In genomic region chr14:40058916-40059897, GRCh38 we compare ENCODE assay signal across 31 cellular contexts.
DNase-seq lines count a peak whose midpoint lies in the region; FAIRE-seq and TF ChIP-seq lines count a peak whose summit lies in the region.
"Had no signal": no experiment of that assay in that cellular context is flagged by ENCODE, and none has a peak within 500 bp of the region (broad histone marks: within the 10 kb centered on the region; RNA-seq: fewer than 3 reads in every experiment).

No MANE protein-coding gene starts in this region.

- BruUV-seq in MCF 10A (replicated peaks; lab: Mats Ljungman, UMichigan) (no TSS peak), mammary epithelial cell (replicated peaks; lab: Mats Ljungman, UMichigan) (no TSS peak)

- no peak overlapping the region for H4K8ac ChIP-seq in mesendoderm (ENCODE audit: low read depth, low read length)

- H3K18ac ChIP-seq in mesendoderm (ENCODE audit: low read length): no peak overlapping the region

- intact Hi-C loops in MCF 10A (cut with micrococcal nuclease): no loop called here
- intact Hi-C loops in mammary epithelial cell (cut with micrococcal nuclease): no loop called here
- intact Hi-C loops in testis (cut with DNase I; ENCODE audit: low total_unique reads): no loop called here

- CTCF ChIA-PET in MCF 10A (lab: Yijun Ruan, JAX): no interaction called here
- CTCF ChIA-PET in mammary epithelial cell (lab: Charles Lee; ENCODE audit: low non-redundant PET): no interaction called here

- WGBS in mammary epithelial cell (ENCODE audit: low coverage, missing lambda C conversion rate): 31% methylated on average over 8 of the region's 8 CpGs
- 100% methylated on average over 1 of the region's 8 CpGs for WGBS in mesendoderm (ENCODE audit: extremely low coverage, insufficient coverage, low lambda C conversion rate)
- 55% methylated on average over 8 of the region's 8 CpGs for WGBS in testis, 2 donors

- TF ChIP-seq CTCF in MCF 10A (IDR thresholded peaks at IDR 0.05; ENCODE audit: unreplicated experiment) (no peak), mammary epithelial cell (conservative IDR thresholded peaks at IDR 0.05 in 1 of 2, IDR thresholded peaks at IDR 0.05 in 1 of 2; ENCODE audit: extremely low read depth in 1 of 2, insufficient read depth in 1 of 2, low read depth in 1 of 2, low read length in 2 of 2) (no peak), testis (IDR thresholded peaks at IDR 0.05) (no peak)

- peaks cover 5% of the 10 kb centered on the region for H3K4me1 Mint-ChIP-seq in MCF 10A (ENCODE audit: insufficient read depth, unreplicated experiment)
- H3K4me1 Mint-ChIP-seq: activated naive CD8-positive, alpha-beta T cell treated with anti-CD3 and anti-CD28 coated beads, Interleukin-2, amount 50 U/mL, for 24 hours; neural progenitor cell had no signal

- no peak overlapping the region for H3K4ac ChIP-seq in mesendoderm (ENCODE audit: low read depth, low read length)

- H2BK5ac ChIP-seq in mesendoderm (ENCODE audit: low read length): no peak overlapping the region

- DNase-seq in MCF 10A (ENCODE audit: unreplicated experiment) (peak; percentile 13), mammary epithelial cell (no peak), mesendoderm (peak; percentile 13), NCI-H345 (lab: John Stamatoyannopoulos, UW) (no peak), HUDEP-2 (lab: John Stamatoyannopoulos, UW; ENCODE audit: unreplicated experiment in 76 of 76) (no peak), testis (no peak)
- DNase-seq in activated CD4-positive, alpha-beta T cell treated with anti-CD3 and anti-CD28 coated beads, Interleukin-2, amount 50 U/mL, for 1 hour: no peak
- DNase-seq: 8988T; activated CD4-positive, alpha-beta memory T cell treated with anti-CD3 and anti-CD28 coated beads for 36 hours; activated naive CD4-positive, alpha-beta T cell; activated naive CD8-positive, alpha-beta T cell treated with anti-CD3 and anti-CD28 coated beads, Interleukin-2, amount 50 U/mL, for 24 hours; Calu3; DMS79 treated with DMSO at 0.1 percent for 48 hours; effector memory CD4-positive, alpha-beta T cell; GOT3; head of caudate nucleus; kidney; NCI-H1694; NCI-H510A; pancreas; stimulated activated CD4-positive, alpha-beta T cell treated with anti-CD3 and anti-CD28 coated beads, Interleukin-1b, Interleukin-23, amount 100 ng/mL, for 48 hours; stimulated activated naive CD4-positive, alpha-beta T cell treated with Interleukin-2 at 50 U/mL for 16 hours; upper lobe of right lung had no signal

- H4K5ac ChIP-seq in mesendoderm (ENCODE audit: low read length): no peak overlapping the region

- no peaks in the 10 kb centered on the region for H3K4me1 ChIP-seq in mammary epithelial cell (ENCODE audit: insufficient read depth, low read length)
- no peaks in the 10 kb centered on the region for H3K4me1 ChIP-seq in mesendoderm (ENCODE audit: control insufficient read depth, low read depth, low read length)
- H3K4me1 ChIP-seq in testis: no peaks in the 10 kb centered on the region
- H3K4me1 ChIP-seq: neural progenitor cell, pancreas, suprapubic skin, upper lobe of right lung had no signal

- no peak for TF ChIP-seq POLR2A in testis (IDR thresholded peaks at IDR 0.05)

- H3K79me2 ChIP-seq in mammary epithelial cell (ENCODE audit: insufficient read depth, low read length) (no peaks in the 10 kb centered on the region), mesendoderm (ENCODE audit: control insufficient read depth, insufficient read depth, low read length) (no peaks in the 10 kb centered on the region)

- H3K27me3 Mint-ChIP-seq in MCF 10A (ENCODE audit: insufficient read depth, unreplicated experiment): no peaks in the 10 kb centered on the region
- H3K27me3 Mint-ChIP-seq: activated CD4-positive, alpha-beta memory T cell treated with anti-CD3 and anti-CD28 coated beads for 36 hours; activated naive CD8-positive, alpha-beta T cell treated with anti-CD3 and anti-CD28 coated beads, Interleukin-2, amount 50 U/mL, for 24 hours had no signal

- no peaks in the 10 kb centered on the region for H3K36me3 ChIP-seq in mammary epithelial cell (ENCODE audit: insufficient read depth, low read length)
- H3K36me3 ChIP-seq in mesendoderm (ENCODE audit: control insufficient read depth, insufficient read depth, low read length): no peaks in the 10 kb centered on the region
- H3K36me3 ChIP-seq in testis (ENCODE audit: low read depth, missing control alignments): no peaks in the 10 kb centered on the region
- H3K36me3 ChIP-seq: cardiac muscle cell, neural progenitor cell, pancreas, suprapubic skin, upper lobe of right lung had no signal

- H3K79me1 ChIP-seq in mesendoderm (ENCODE audit: low read length): no peaks in the 10 kb centered on the region

- FAIRE-seq in endometrium (lab: Jason Lieb, UNC): peak; percentile 96
- FAIRE-seq: astrocyte, GM19239 had no signal

- H4K20me1 ChIP-seq in mammary epithelial cell (ENCODE audit: insufficient read depth, low read length): no peaks in the 10 kb centered on the region

- in situ Hi-C loops in mammary epithelial cell (cut with MboI; ENCODE audit: low sequenced_read_pairs in 2 of 2): no loop called here

- H3K9me3 Mint-ChIP-seq in MCF 10A (ENCODE audit: unreplicated experiment): peaks cover 12% of the 10 kb centered on the region
- H3K9me3 Mint-ChIP-seq: neural progenitor cell had no signal

- no peak overlapping the region for H2AK5ac ChIP-seq in mesendoderm (ENCODE audit: low read length)

- H3K9ac ChIP-seq in mammary epithelial cell (ENCODE audit: insufficient read depth, low read length) (no peak overlapping the region), mesendoderm (ENCODE audit: low read length) (no peak overlapping the region)
- H3K9ac ChIP-seq: neural progenitor cell had no signal

- H3K23ac ChIP-seq in mesendoderm (ENCODE audit: low read length): no peak overlapping the region

- H2BK15ac ChIP-seq in mesendoderm (replicated peaks; ENCODE audit: low read depth): no peak overlapping the region

- H3K4me2 ChIP-seq in mammary epithelial cell (ENCODE audit: insufficient read depth, low read depth, low read length) (no peak overlapping the region), mesendoderm (ENCODE audit: low read length) (no peak overlapping the region)
- H3K4me2 ChIP-seq: neural progenitor cell had no signal

- H3K9me3 ChIP-seq in mammary epithelial cell (replicated peaks; ENCODE audit: insufficient read depth, low read length): peaks cover 10% of the 10 kb centered on the region
- no peaks in the 10 kb centered on the region for H3K9me3 ChIP-seq in testis
- H3K9me3 ChIP-seq: pancreas, suprapubic skin, upper lobe of right lung had no signal

- H3K27ac ChIP-seq in mammary epithelial cell (ENCODE audit: insufficient read depth, low read depth, low read length) (no peak overlapping the region), mesendoderm (ENCODE audit: low read depth, low read length) (no peak overlapping the region), testis (no peak overlapping the region)
- H3K27ac ChIP-seq: C4-2B, cardiac muscle cell, neural progenitor cell, pancreas, suprapubic skin, upper lobe of right lung had no signal

- H3K56ac ChIP-seq in mesendoderm (ENCODE audit: low read length): no peak overlapping the region

- POLR2A ChIA-PET in MCF 10A (lab: Yijun Ruan, JAX): interaction anchor here (0.6 kb wide), 1 partner anchor 22 kb away, joined by 3 read pairs; no protein-coding TSS in a partner anchor

- no peak overlapping the region for H2AFZ ChIP-seq in mammary epithelial cell (ENCODE audit: low read depth, low read length)
- H2AFZ ChIP-seq: neural progenitor cell had no signal

- H3K27me3 ChIP-seq in mammary epithelial cell (ENCODE audit: insufficient read depth, low read length) (no peaks in the 10 kb centered on the region), mesendoderm (ENCODE audit: insufficient read depth, low read length, poor library complexity) (no peaks in the 10 kb centered on the region), testis (no peaks in the 10 kb centered on the region)
- H3K27me3 ChIP-seq: cardiac muscle cell, neural progenitor cell, pancreas, suprapubic skin, upper lobe of right lung had no signal

- dilution Hi-C loops in mammary epithelial cell (cut with HindIII; ENCODE audit: low sequenced_read_pairs): no loop called here

- H3K27ac Mint-ChIP-seq in MCF 10A (ENCODE audit: low read depth, unreplicated experiment): no peak overlapping the region
- H3K27ac Mint-ChIP-seq: activated CD4-positive, alpha-beta memory T cell treated with anti-CD3 and anti-CD28 coated beads for 36 hours; activated naive CD8-positive, alpha-beta T cell treated with anti-CD3 and anti-CD28 coated beads, Interleukin-2, amount 50 U/mL, for 24 hours; neural progenitor cell had no signal

- H2BK120ac ChIP-seq in mesendoderm (ENCODE audit: low read depth, low read length): no peak overlapping the region

- H3K36me3 Mint-ChIP-seq in MCF 10A (ENCODE audit: insufficient read depth, unreplicated experiment): peaks cover 2% of the 10 kb centered on the region
- H3K36me3 Mint-ChIP-seq: activated CD4-positive, alpha-beta memory T cell treated with anti-CD3 and anti-CD28 coated beads for 36 hours; neural progenitor cell had no signal

- H3K4me3 ChIP-seq in mammary epithelial cell (replicated peaks in 1 of 3; ENCODE audit: insufficient read depth in 1 of 3, low read depth in 2 of 3, low read length in 3 of 3) (no peak overlapping the region), mesendoderm (ENCODE audit: low read length) (no peak overlapping the region), testis (no peak overlapping the region)
- H3K4me3 ChIP-seq: cardiac muscle cell, lung, neural progenitor cell, pancreas, suprapubic skin, upper lobe of right lung had no signal

- H3K4me3 Mint-ChIP-seq in MCF 10A (ENCODE audit: unreplicated experiment): no peak overlapping the region
- H3K4me3 Mint-ChIP-seq: activated CD4-positive, alpha-beta memory T cell treated with anti-CD3 and anti-CD28 coated beads for 36 hours; activated naive CD8-positive, alpha-beta T cell treated with anti-CD3 and anti-CD28 coated beads, Interleukin-2, amount 50 U/mL, for 24 hours; neural progenitor cell had no signal

Comparison
In these comparisons a context has a peak if more than half of its experiments do, and no peak if none do; other contexts are left out.
1. DNase-seq: peak in MCF 10A (single experiment) and mesendoderm (single experiment); none in mammary epithelial cell (single experiment), NCI-H345 (single experiment), HUDEP-2 (0 of 76), activated CD4-positive, alpha-beta T cell treated with anti-CD3 and anti-CD28 coated beads, Interleukin-2, amount 50 U/mL, for 1 hour (single experiment) and testis (single experiment).